8 cellular contexts compared by ENCODE assay signal in genomic region chr1:61724721-61725694, GRCh38. TPM values are rescaled to one million over a fixed set of nuclear protein-coding genes. Genes with fewer than 3 reads are reported as not detected.
A peak's percentile ranks its signal among the peaks of the same experiment; 100 is the strongest.
DNase-seq lines count a peak whose midpoint lies in the region; ATAC-seq and TF ChIP-seq lines count a peak whose summit lies in the region.

TM2D1 (minus strand) TSS chr1:61725141; CDS start chr1:61725120, 21 bp downstream.

- ATAC-seq in GM19438 (IDR thresholded peaks at IDR 0.05; ENCODE audit: low read depth, unreplicated experiment) (peak; percentile 99), HG03575 (IDR thresholded peaks at IDR 0.05; ENCODE audit: extremely low read depth, insufficient number of reproducible peaks, low FRiP score, unreplicated experiment) (peak; percentile 96), lower lobe of right lung (peak; percentile 99 to 100)
- peak; percentile 95 for ATAC-seq in activated CD8-positive, alpha-beta T cell treated with anti-CD3 and anti-CD28 coated beads for 36 hours

- no peaks in the 10 kb centered on the region for H3K9me3 Mint-ChIP-seq in activated CD8-positive, alpha-beta T cell treated with anti-CD3 and anti-CD28 coated beads for 36 hours

- intact Hi-C loops in activated CD8-positive, alpha-beta T cell treated with anti-CD3 and anti-CD28 coated beads for 36 hours (cut with micrococcal nuclease) = loop anchor here (2.0 kb wide), 1 partner anchor 58 kb away; no protein-coding TSS in a partner anchor
- intact Hi-C loops in lower lobe of right lung (cut with DNase I) = no loop called here

- peak within 1 kb of the TSS; percentile 53 for H3K27ac ChIP-seq in ectodermal cell (ENCODE audit: insufficient read depth, low read depth, low read length, poor library complexity, severe bottlenecking)
- peak within 1 kb of the TSS; percentile 97 for H3K27ac ChIP-seq in lower lobe of right lung

- POLR2A ChIA-PET in activated CD8-positive, alpha-beta T cell treated with anti-CD3 and anti-CD28 coated beads for 36 hours (lab: Charles Lee) = interaction anchor here (0.6 to 1.0 kb wide), 5 partner anchors 13 to 53 kb away, joined by 3 to 6 read pairs (median 3); partner anchors contain the start of gene PATJ

- H3K4me3 Mint-ChIP-seq in activated CD8-positive, alpha-beta T cell treated with anti-CD3 and anti-CD28 coated beads for 36 hours = peak within 1 kb of the TSS; percentile 97

- no peak for TF ChIP-seq CTCF in activated CD8-positive, alpha-beta T cell treated with anti-CD3 and anti-CD28 coated beads for 36 hours (IDR thresholded peaks at IDR 0.05)
- no peak for TF ChIP-seq CTCF in lower lobe of right lung (IDR thresholded peaks at IDR 0.05)

- H3K4me1 ChIP-seq in ectodermal cell (ENCODE audit: control insufficient read depth, insufficient read depth, low read length) (peaks cover 7% of the 10 kb centered on the region), lower lobe of right lung (peaks cover 24% of the 10 kb centered on the region)

- CTCF ChIA-PET in activated CD8-positive, alpha-beta T cell treated with anti-CD3 and anti-CD28 coated beads for 36 hours (lab: Charles Lee) = no interaction called here

- 1% methylated on average over 46 of the region's 46 CpGs for WGBS in ectodermal cell, 2 experiments

- DNase-seq in CD1c-positive myeloid dendritic cell (ENCODE audit: extremely low spot score) = peak; percentile 95
- peak; percentile 93 for DNase-seq in NCI-H82 treated with DMSO at 0.1 percent for 48 hours (lab: John Stamatoyannopoulos, UW; ENCODE audit: unreplicated experiment)
- DNase-seq in activated CD8-positive, alpha-beta T cell treated with anti-CD3 and anti-CD28 coated beads for 36 hours = peak; percentile 91
- DNase-seq in lower lobe of right lung = peak; percentile 93
- peak; percentile 74 to 83 (median 79) for DNase-seq in stimulated activated CD4-positive, alpha-beta T cell treated with anti-CD3 and anti-CD28 coated beads, TNF-alpha, amount 100 ng/mL, for 24 hours (ENCODE audit: low read depth in 3 of 3)

- H3K4me3 ChIP-seq in ectodermal cell (ENCODE audit: insufficient read depth, low read depth, low read length) (peak within 1 kb of the TSS; percentile 99), lower lobe of right lung (peak within 1 kb of the TSS; percentile 82)

- H3K27me3 ChIP-seq in ectodermal cell (ENCODE audit: control insufficient read depth, insufficient read depth, low read length, poor library complexity, severe bottlenecking) (no peaks in the 10 kb centered on the region), lower lobe of right lung (ENCODE audit: low read depth) (no peaks in the 10 kb centered on the region)

- H3K4me1 Mint-ChIP-seq in activated CD8-positive, alpha-beta T cell treated with anti-CD3 and anti-CD28 coated beads for 36 hours (ENCODE audit: low read depth) = peaks cover 17% of the 10 kb centered on the region

- H3K9me3 ChIP-seq in ectodermal cell (ENCODE audit: control insufficient read depth, low read length) (no peaks in the 10 kb centered on the region), lower lobe of right lung (no peaks in the 10 kb centered on the region)

- peaks cover 14% of the 10 kb centered on the region for H3K36me3 Mint-ChIP-seq in activated CD8-positive, alpha-beta T cell treated with anti-CD3 and anti-CD28 coated beads for 36 hours (ENCODE audit: low read depth)

- no peaks in the 10 kb centered on the region for H3K27me3 Mint-ChIP-seq in activated CD8-positive, alpha-beta T cell treated with anti-CD3 and anti-CD28 coated beads for 36 hours

- no peaks in the 10 kb centered on the region for H3K36me3 ChIP-seq in ectodermal cell (ENCODE audit: control insufficient read depth, insufficient read depth, low read length)
- H3K36me3 ChIP-seq in lower lobe of right lung = peaks cover 5% of the 10 kb centered on the region

- H3K27ac Mint-ChIP-seq in activated CD8-positive, alpha-beta T cell treated with anti-CD3 and anti-CD28 coated beads for 36 hours = peak within 1 kb of the TSS; percentile 100

RNA-seq across cellular contexts. Expression of gene TM2D1, which starts in this region (rescaled TPM):
- 10 to 100 TPM; 22.6 to 25.2 TPM for total RNA-seq in activated CD8-positive, alpha-beta T cell treated with anti-CD3 and anti-CD28 coated beads for 36 hours
- polyA plus RNA-seq in ectodermal cell (2013, experiment 1 of 4) = 24.0 TPM
- polyA plus RNA-seq in ectodermal cell (2013, experiment 2 of 4) = 27.6 TPM
- 25.4 TPM for polyA plus RNA-seq in ectodermal cell (2013, experiment 3 of 4)
- polyA plus RNA-seq in ectodermal cell (2013, experiment 4 of 4) = 26.8 TPM
- total RNA-seq in lower lobe of right lung = 47.8 TPM

Comparison
In these comparisons a context has a peak if more than half of its experiments do, and no peak if none do; other contexts are left out.
1. Peak in every context shown above with its lines: DNase-seq, ATAC-seq, H3K4me3 ChIP-seq and H3K27ac ChIP-seq.